Comparison of ENCODE assay signal across 19 cellular contexts in the genomic region with DNA sequence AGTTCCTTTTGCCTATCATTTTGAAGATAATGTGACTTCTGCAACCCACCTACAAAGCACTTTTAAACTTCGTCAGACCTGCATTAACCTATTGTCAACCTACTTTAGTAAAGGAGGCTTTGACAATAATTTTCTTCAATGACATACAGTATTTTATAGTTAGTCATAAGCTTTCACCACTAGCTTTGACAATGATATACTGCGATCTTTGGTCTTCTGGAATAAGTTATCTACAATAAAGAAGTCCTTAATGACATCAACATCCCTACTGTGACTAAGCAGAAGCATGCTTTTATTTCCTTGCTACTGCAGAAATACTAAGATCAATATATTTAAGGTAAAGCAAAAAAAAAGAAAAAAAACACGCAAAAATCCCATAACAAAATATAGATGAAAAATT. TPM values are rescaled to one million over a fixed set of nuclear protein-coding genes. Genes with fewer than 3 reads are reported as not detected.
DNase-seq lines count a peak whose midpoint lies in the region; ATAC-seq and TF ChIP-seq lines count a peak whose summit lies in the region.
"Had no signal": no experiment of that assay in that cellular context is flagged by ENCODE, and none has a peak within 500 bp of the region (broad histone marks: within the 10 kb centered on the region; RNA-seq: fewer than 3 reads in every experiment).

No MANE protein-coding gene starts in this region.

- DNase-seq in HEK293T (ENCODE audit: extremely low spot score) (no peak), dorsolateral prefrontal cortex (no peak), lower lobe of right lung (no peak), cerebellar nuclear complex (lab: John Stamatoyannopoulos, UW) (no peak)
- DNase-seq: 8988T; C1 segment of cervical spinal cord; Calu3; CD4-positive, alpha-beta memory T cell; DMS53; DMS79 treated with DMSO at 0.1 percent for 48 hours; H9; HFFc6 had no signal

- H3K4me3 ChIP-seq in dorsolateral prefrontal cortex (peak overlapping the region in 16 of 59 donors; percentile 1 to 86 (median 14)), lower lobe of right lung (peak overlapping the region; percentile 62)
- H3K4me3 ChIP-seq: A549, GM23338 had no signal

- H3K36me3 ChIP-seq in lower lobe of right lung = no peaks in the 10 kb centered on the region

- POLR2A ChIA-PET in HEK293T (lab: Yijun Ruan, JAX) = no interaction called here

- H3K27me3 ChIP-seq in dorsolateral prefrontal cortex = no peaks in the 10 kb centered on the region
- no peaks in the 10 kb centered on the region for H3K27me3 ChIP-seq in lower lobe of right lung (ENCODE audit: low read depth)

- H3K27ac ChIP-seq in dorsolateral prefrontal cortex = peak overlapping the region in 39 of 59 donors; percentile 2 to 95 (median 51)
- H3K27ac ChIP-seq in lower lobe of right lung = no peak overlapping the region
- peak overlapping the region; percentile 36 for H3K27ac ChIP-seq in temporal lobe (ENCODE audit: low read depth, low read length)
- H3K27ac ChIP-seq: A549 had no signal

- intact Hi-C loops in dorsolateral prefrontal cortex (cut with DNase I) (no loop called here), lower lobe of right lung (cut with DNase I) (no loop called here)

- CTCF ChIA-PET in HEK293T (lab: Yijun Ruan, JAX) = interaction anchor here (0.6 kb wide), 1 partner anchor 1581 kb away, joined by 3 read pairs; no protein-coding TSS in a partner anchor

- no peaks in the 10 kb centered on the region for H3K4me1 ChIP-seq in lower lobe of right lung
- H3K4me1 ChIP-seq: A549 had no signal

- ATAC-seq in lower lobe of right lung (no peak), HG02885 (IDR thresholded peaks at IDR 0.05; ENCODE audit: poor library complexity, unreplicated experiment) (no peak), HG03342 (IDR thresholded peaks at IDR 0.05; ENCODE audit: unreplicated experiment) (no peak)
- ATAC-seq: A549, GM23338, HCT116 had no signal

- no peaks in the 10 kb centered on the region for H3K9me3 ChIP-seq in lower lobe of right lung
- H3K9me3 ChIP-seq: A549 had no signal

- no peak for TF ChIP-seq CTCF in dorsolateral prefrontal cortex (IDR thresholded peaks at IDR 0.05 in 54 of 56, conservative IDR thresholded peaks at IDR 0.05 in 2 of 56; ENCODE audit: low read depth in 1 of 56, partially characterized antibody in 56 of 56)
- TF ChIP-seq CTCF in lower lobe of right lung (IDR thresholded peaks at IDR 0.05) = no peak

TF ChIP-seq in HEK293T, 16 proteins besides CTCF, POLR2A, EP300 and RAD21:
- TF ChIP-seq FOXA1 (IDR thresholded peaks at IDR 0.05) = no peak
- TF ChIP-seq, protein P1, sequence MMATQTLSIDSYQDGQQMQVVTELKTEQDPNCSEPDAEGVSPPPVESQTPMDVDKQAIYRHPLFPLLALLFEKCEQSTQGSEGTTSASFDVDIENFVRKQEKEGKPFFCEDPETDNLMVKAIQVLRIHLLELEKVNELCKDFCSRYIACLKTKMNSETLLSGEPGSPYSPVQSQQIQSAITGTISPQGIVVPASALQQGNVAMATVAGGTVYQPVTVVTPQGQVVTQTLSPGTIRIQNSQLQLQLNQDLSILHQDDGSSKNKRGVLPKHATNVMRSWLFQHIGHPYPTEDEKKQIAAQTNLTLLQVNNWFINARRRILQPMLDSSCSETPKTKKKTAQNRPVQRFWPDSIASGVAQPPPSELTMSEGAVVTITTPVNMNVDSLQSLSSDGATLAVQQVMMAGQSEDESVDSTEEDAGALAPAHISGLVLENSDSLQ (IDR thresholded peaks at IDR 0.05) = peak; percentile 48
TF ChIP-seq in HEK293T: peak in this region for 1.

RNA-seq across cellular contexts. Expression of a gene that starts 9.5 kb away (rescaled TPM):
- total RNA-seq in dorsolateral prefrontal cortex (10 to 100 TPM; 20.6 to 70.5 (median 42.4) TPM), lower lobe of right lung (40.9 TPM), temporal lobe (84.8 TPM)
- total RNA-seq: Calu3; CD4-positive, alpha-beta memory T cell; G401 had no signal
